Comparison of ENCODE assay signal across 16 cellular contexts in genomic region chr1:206951318-206952105, GRCh38. TPM values are rescaled to one million over a fixed set of nuclear protein-coding genes. Genes with fewer than 3 reads are reported as not detected.
A peak's percentile ranks its signal among the peaks of the same experiment; 100 is the strongest.
DNase-seq lines count a peak whose midpoint lies in the region; ATAC-seq, FAIRE-seq and TF ChIP-seq lines count a peak whose summit lies in the region.
"Had no signal": no experiment of that assay in that cellular context is flagged by ENCODE, and none has a peak within 500 bp of the region (broad histone marks: within the 10 kb centered on the region; RNA-seq: fewer than 3 reads in every experiment).

No MANE protein-coding gene starts in this region.

- peak overlapping the region; percentile 69 to 74 for H3K27ac ChIP-seq in small intestine (ENCODE audit: low read depth in 1 of 2, low read length in 1 of 2)
- H3K27ac ChIP-seq: KMS-11 had no signal

- no peak for DNase-seq in GM19239 (ENCODE audit: insufficient read length, low spot score)
- DNase-seq in epithelial cell of proximal tubule (ENCODE audit: low read depth): no peak
- peak; percentile 81 for DNase-seq in small intestine
- no peak for DNase-seq in CD1c-positive myeloid dendritic cell (ENCODE audit: extremely low spot score)
- DNase-seq in stimulated activated CD8-positive, alpha-beta memory T cell treated with anti-CD3 and anti-CD28 coated beads, Interleukin-4, amount 100 ng/mL, for 48 hours: no peak
- no peak for DNase-seq in NCI-H82 (lab: John Stamatoyannopoulos, UW)
- DNase-seq: activated T-cell treated with anti-CD3 and anti-CD28 coated beads, Interleukin-2, amount 50 U/mL, for 1 hour; foreskin fibroblast; islet precursor cell had no signal

- no peaks in the 10 kb centered on the region for H3K9me3 ChIP-seq in small intestine (ENCODE audit: control insufficient read depth, low read depth)
- H3K9me3 ChIP-seq: suprapubic skin had no signal

- no peaks in the 10 kb centered on the region for H3K27me3 ChIP-seq in small intestine (ENCODE audit: control insufficient read depth in 2 of 2, insufficient read depth in 2 of 2, low read length in 2 of 2)

- H3K4me1 ChIP-seq in small intestine (ENCODE audit: control insufficient read depth in 2 of 2, insufficient read depth in 1 of 2, low read depth in 1 of 2, low read length in 1 of 2): peaks cover 4 to 18% of the 10 kb centered on the region in 2 donors

- peak; percentile 26 for TF ChIP-seq CTCF in epithelial cell of proximal tubule (conservative IDR thresholded peaks at IDR 0.05; ENCODE audit: low read depth, low read length)

- no peaks in the 10 kb centered on the region for H3K36me3 ChIP-seq in small intestine (ENCODE audit: control insufficient read depth in 2 of 2, insufficient read depth in 2 of 2, low read length in 2 of 2)
- H3K36me3 ChIP-seq: suprapubic skin had no signal

- peak overlapping the region; percentile 1 for H3K4me3 ChIP-seq in epithelial cell of proximal tubule (ENCODE audit: low read depth, low read length)
- H3K4me3 ChIP-seq in small intestine (ENCODE audit: low read depth in 1 of 2, low read length in 2 of 2): no peak overlapping the region
- H3K4me3 ChIP-seq: smooth muscle cell, suprapubic skin had no signal

- peak; percentile 43 for ATAC-seq in HG03175 (IDR thresholded peaks at IDR 0.05; ENCODE audit: unreplicated experiment)

- WGBS in small intestine, 3 donors: 27 to 51% (median 37%) methylated on average over 4 of the region's 4 CpGs

- FAIRE-seq in GM19239 (lab: Jason Lieb, UNC) (peak; percentile 84), small intestine (lab: Jason Lieb, UNC) (no peak)
- FAIRE-seq: colon, D721Med had no signal

RNA-seq across cellular contexts. Expression of gene PIGR, which starts 5.2 kb away (rescaled TPM):
- 0.06 TPM in 1 of 2 replicates, not detected in the other for total RNA-seq in epithelial cell of proximal tubule
- polyA plus RNA-seq in small intestine: 1,000 to 10,000 TPM in 1 of 3 donors, 100 to 1,000 TPM in 2; 381 to 3,013 (median 616) TPM
- total RNA-seq: neural crest cell, smooth muscle cell had no signal
- polyA plus RNA-seq: smooth muscle cell had no signal

RNA-seq across cellular contexts. Expression of gene FCAMR, which starts 18.7 kb away (rescaled TPM):
- total RNA-seq in epithelial cell of proximal tubule: 0.29 TPM in 1 of 2 replicates, not detected in the other
- polyA plus RNA-seq in small intestine: 1 to 10 TPM in 1 of 3 donors, under 1 TPM in 2; 0.54 to 4.5 (median 0.67) TPM
- total RNA-seq: neural crest cell, smooth muscle cell, suprapubic skin had no signal
- polyA plus RNA-seq: smooth muscle cell had no signal

RNA-seq across cellular contexts. Expression of gene FCMR, which starts 29.8 kb away (rescaled TPM):
- 0.65 TPM in 1 of 2 replicates, not detected in the other for total RNA-seq in epithelial cell of proximal tubule
- 1 to 10 TPM; 1.1 to 6.9 (median 2.4) TPM for polyA plus RNA-seq in small intestine
- total RNA-seq: neural crest cell, smooth muscle cell had no signal

RNA-seq across cellular contexts. Expression of gene IL24, which starts 54.3 kb away (rescaled TPM):
- 1.1 TPM in 1 of 2 replicates, not detected in the other for total RNA-seq in epithelial cell of proximal tubule
- under 1 TPM in 1 of 3 donors, not detected in 2; 0.24 TPM for polyA plus RNA-seq in small intestine
- total RNA-seq: neural crest cell, suprapubic skin had no signal
